In the genomic region with DNA sequence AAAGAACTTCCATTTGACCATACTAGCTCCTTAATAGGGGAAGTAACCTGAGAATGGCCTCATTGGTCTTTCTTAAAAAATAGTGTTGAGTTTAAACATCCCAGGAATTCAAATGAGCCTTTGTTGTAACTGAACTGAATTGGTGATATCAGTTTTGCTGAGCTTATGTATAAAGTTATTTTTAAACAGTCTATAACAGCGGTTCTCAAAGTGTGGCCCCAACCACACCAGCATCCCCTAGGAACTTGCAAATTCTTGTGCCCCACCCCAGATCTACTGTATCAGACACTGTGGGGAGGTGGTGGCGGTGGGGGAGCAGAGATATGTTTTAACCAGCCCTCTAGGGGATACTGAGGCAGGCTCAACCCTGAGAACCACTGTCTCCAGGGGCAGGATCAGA, we compare ENCODE assay signal across 31 cellular contexts. TPM values are rescaled to one million over a fixed set of nuclear protein-coding genes. Genes with fewer than 3 reads are reported as not detected.
DNase-seq lines count a peak whose midpoint lies in the region; ATAC-seq, FAIRE-seq and TF ChIP-seq lines count a peak whose summit lies in the region.
"Had no signal": no experiment of that assay in that cellular context is flagged by ENCODE, and none has a peak within 500 bp of the region (broad histone marks: within the 10 kb centered on the region; RNA-seq: fewer than 3 reads in every experiment).

No MANE protein-coding gene starts in this region.

- FAIRE-seq in astrocyte (lab: Jason Lieb, UNC): no peak
- FAIRE-seq: A549, GM12878, H1 had no signal

- peaks cover 46% of the 10 kb centered on the region for H3K4me1 ChIP-seq in BLaER1
- H3K4me1 ChIP-seq in astrocyte (ENCODE audit: insufficient read depth, low read length): peaks cover 54% of the 10 kb centered on the region
- H3K4me1 ChIP-seq in skeletal muscle tissue (ENCODE audit: control insufficient read depth in 3 of 3, insufficient read depth in 3 of 3, low read length in 3 of 3): peaks cover 62 to 79% (median 76%) of the 10 kb centered on the region in 3 donors
- H3K4me1 ChIP-seq: A549, Caco-2 had no signal

- H3K9me3 Mint-ChIP-seq in astrocyte (ENCODE audit: unreplicated experiment): no peaks in the 10 kb centered on the region
- no peaks in the 10 kb centered on the region for H3K9me3 Mint-ChIP-seq in nephron
- no peaks in the 10 kb centered on the region for H3K9me3 Mint-ChIP-seq in MCF 10A (ENCODE audit: unreplicated experiment)
- H3K9me3 Mint-ChIP-seq: CD8-positive, alpha-beta T cell had no signal

- DNase-seq in astrocyte (ENCODE audit: low read depth) (no peak), NCI-H748 treated with DMSO at 0.1 percent for 48 hours (lab: John Stamatoyannopoulos, UW) (no peak), MCF 10A (ENCODE audit: unreplicated experiment) (no peak)
- DNase-seq: Caco-2; CD8-positive, alpha-beta T cell; DMS 273 treated with DMSO at 0.1 percent for 48 hours; DMS79; EL; GDM1; NCI-H1092; NCI-H1417 treated with DMSO at 0.1 percent for 48 hours; NCI-H1694 treated with DMSO at 0.1 percent for 48 hours; NCI-H2171 treated with DMSO at 0.1 percent for 48 hours; NCI-H345; NCI-H524; NCI-H774; NK-92 treated with Interleukin-12 subunit alpha and Interleukin-12 subunit beta, amount 100 ng/mL, for 24 hours; PC-9 had no signal

- peaks cover 67% of the 10 kb centered on the region for H3K4me1 Mint-ChIP-seq in astrocyte (ENCODE audit: low read depth, unreplicated experiment)
- H3K4me1 Mint-ChIP-seq in nephron: peaks cover 85% of the 10 kb centered on the region
- H3K4me1 Mint-ChIP-seq in MCF 10A (ENCODE audit: insufficient read depth, unreplicated experiment): peaks cover 11% of the 10 kb centered on the region

- H3K9ac ChIP-seq in BLaER1 (no peak overlapping the region), astrocyte (ENCODE audit: low read length) (no peak overlapping the region), skeletal muscle tissue (ENCODE audit: low read depth in 1 of 3, low read length in 3 of 3) (no peak overlapping the region)

- H3K79me2 ChIP-seq in astrocyte (ENCODE audit: insufficient read depth, low read length): no peaks in the 10 kb centered on the region

- H2AFZ ChIP-seq in astrocyte (ENCODE audit: low read depth, low read length): no peak overlapping the region
- H2AFZ ChIP-seq: PC-9 had no signal

- POLR2A ChIA-PET in MCF 10A (lab: Yijun Ruan, JAX): no interaction called here

- H4K20me1 ChIP-seq in BLaER1 (no peaks in the 10 kb centered on the region), astrocyte (ENCODE audit: insufficient read depth, low read length) (no peaks in the 10 kb centered on the region)

- H3K36me3 ChIP-seq in BLaER1: no peaks in the 10 kb centered on the region
- peaks cover 10% of the 10 kb centered on the region for H3K36me3 ChIP-seq in astrocyte (ENCODE audit: insufficient read depth, low read length)
- peaks cover 38 to 55% (median 39%) of the 10 kb centered on the region in 3 donors for H3K36me3 ChIP-seq in skeletal muscle tissue (ENCODE audit: control insufficient read depth in 3 of 3, insufficient read depth in 3 of 3, low read length in 3 of 3)
- H3K36me3 ChIP-seq: SJSA1 had no signal

- CTCF ChIA-PET in MCF 10A (lab: Yijun Ruan, JAX): interaction anchor here (0.6 to 1.2 kb wide), 2 partner anchors 56 to 319 kb away, joined by 3 read pairs; no protein-coding TSS in a partner anchor

- ATAC-seq in GM21723 (IDR thresholded peaks at IDR 0.05; ENCODE audit: unreplicated experiment) (no peak), GM18498 (IDR thresholded peaks at IDR 0.05; ENCODE audit: unreplicated experiment) (no peak)
- ATAC-seq: A549; CD8-positive, alpha-beta T cell; GM12878; HCT116; Right ventricle myocardium inferior had no signal

- TF ChIP-seq CTCF in astrocyte (IDR thresholded peaks at IDR 0.05; ENCODE audit: insufficient read depth, low read depth, low read length): no peak
- no peak for TF ChIP-seq CTCF in nephron (IDR thresholded peaks at IDR 0.05; ENCODE audit: unreplicated experiment in 3 of 3)
- TF ChIP-seq CTCF in MCF 10A (IDR thresholded peaks at IDR 0.05; ENCODE audit: unreplicated experiment): no peak

- no peaks in the 10 kb centered on the region for H3K27me3 ChIP-seq in BLaER1
- H3K27me3 ChIP-seq in astrocyte (ENCODE audit: insufficient read depth, low read length): no peaks in the 10 kb centered on the region
- H3K27me3 ChIP-seq in skeletal muscle tissue (ENCODE audit: control insufficient read depth in 3 of 3, insufficient read depth in 3 of 3, low read length in 3 of 3): no peaks in the 10 kb centered on the region
- H3K27me3 ChIP-seq: SJSA1 had no signal

- H3K4me3 ChIP-seq in BLaER1 (no peak overlapping the region), astrocyte (ENCODE audit: insufficient read depth, low read depth, low read length) (no peak overlapping the region), skeletal muscle tissue (ENCODE audit: low read length in 3 of 3) (no peak overlapping the region)
- H3K4me3 ChIP-seq: A549, GM12878, PC-9, SJSA1 had no signal

- H3K9me3 ChIP-seq in BLaER1: peaks cover 8% of the 10 kb centered on the region; the same call in 1 of the 2 replicates
- no peaks in the 10 kb centered on the region for H3K9me3 ChIP-seq in astrocyte (ENCODE audit: insufficient read depth, low read depth, low read length)
- no peaks in the 10 kb centered on the region for H3K9me3 ChIP-seq in skeletal muscle tissue (ENCODE audit: control insufficient read depth in 3 of 3, low read length in 3 of 3)
- H3K9me3 ChIP-seq: A549, Caco-2, SJSA1 had no signal

- H3K27ac ChIP-seq in BLaER1 (no peak overlapping the region), astrocyte (ENCODE audit: low read depth, low read length) (no peak overlapping the region), skeletal muscle tissue (ENCODE audit: low read depth, low read length) (peak overlapping the region; percentile 78)
- H3K27ac ChIP-seq: A549, C4-2B, HL-60, PC-9, SJSA1 had no signal

- H3K36me3 Mint-ChIP-seq in astrocyte (ENCODE audit: low read depth, unreplicated experiment): peaks cover 16% of the 10 kb centered on the region
- peaks cover 13% of the 10 kb centered on the region for H3K36me3 Mint-ChIP-seq in nephron (ENCODE audit: low read depth)
- H3K36me3 Mint-ChIP-seq in MCF 10A (ENCODE audit: insufficient read depth, unreplicated experiment): no peaks in the 10 kb centered on the region
- H3K36me3 Mint-ChIP-seq: CD8-positive, alpha-beta T cell had no signal

- H3K27ac Mint-ChIP-seq in astrocyte (ENCODE audit: unreplicated experiment) (peak overlapping the region; percentile 94), nephron (peak overlapping the region in 2 of 3 experiments; percentile 50 to 96), MCF 10A (ENCODE audit: low read depth, unreplicated experiment) (no peak overlapping the region)
- H3K27ac Mint-ChIP-seq: CD8-positive, alpha-beta T cell had no signal

- H3K27me3 Mint-ChIP-seq in astrocyte (ENCODE audit: low read depth, unreplicated experiment): no peaks in the 10 kb centered on the region
- H3K27me3 Mint-ChIP-seq in nephron (ENCODE audit: low read depth): peaks cover 3% of the 10 kb centered on the region
- no peaks in the 10 kb centered on the region for H3K27me3 Mint-ChIP-seq in MCF 10A (ENCODE audit: insufficient read depth, unreplicated experiment)

- peak overlapping the region; percentile 40; the same call in 1 of the 2 replicates for H3K4me2 ChIP-seq in BLaER1
- H3K4me2 ChIP-seq in astrocyte (ENCODE audit: low read length): no peak overlapping the region
- H3K4me2 ChIP-seq: A549, PC-9 had no signal

- BruUV-seq in MCF 10A (replicated peaks; lab: Mats Ljungman, UMichigan): no TSS peak

- intact Hi-C loops in MCF 10A (cut with micrococcal nuclease): no loop called here

- H3K4me3 Mint-ChIP-seq in astrocyte (ENCODE audit: unreplicated experiment): peak overlapping the region; percentile 72
- H3K4me3 Mint-ChIP-seq in nephron: no peak overlapping the region
- no peak overlapping the region for H3K4me3 Mint-ChIP-seq in MCF 10A (ENCODE audit: unreplicated experiment)
- H3K4me3 Mint-ChIP-seq: CD8-positive, alpha-beta T cell had no signal

RNA-seq across cellular contexts. Expression of a gene that starts 57.0 kb away (rescaled TPM):
- total RNA-seq in astrocyte (374 and 437 TPM in 2 replicates), skeletal muscle tissue (35.0 TPM), MCF 10A (2022) (0.63 and 0.83 TPM in 2 replicates)

Comparison
In these comparisons a context has a peak if more than half of its experiments do, and no peak if none do; other contexts are left out.
1. RNA of a gene that starts 57.0 kb away (total RNA-seq): 374 to 437 TPM in astrocyte and 35.0 TPM in skeletal muscle tissue (single experiment); 0.63 to 0.83 TPM in MCF 10A; every median in the first group is over 10 times any median in the second.